8 cellular contexts compared by ENCODE assay signal in genomic region chr3:130539005-130539404, GRCh38. TPM values are rescaled to one million over a fixed set of nuclear protein-coding genes. Genes with fewer than 3 reads are reported as not detected.
DNase-seq lines count a peak whose midpoint lies in the region; ATAC-seq and TF ChIP-seq lines count a peak whose summit lies in the region.

No MANE protein-coding gene starts in this region.

- H3K79me1 ChIP-seq in H9 (ENCODE audit: insufficient read depth, low read depth, low read length, poor library complexity, severe bottlenecking) = no peaks in the 10 kb centered on the region

- no peak for ATAC-seq in activated T-cell treated with anti-CD3 and anti-CD28 coated beads, Interleukin-2, amount 50 U/mL, for 72 hours (replicated peaks in 1 of 2)
- no peak for ATAC-seq in HG03045 (IDR thresholded peaks at IDR 0.05; ENCODE audit: unreplicated experiment)

- DNase-seq in ELF-1 (ENCODE audit: low read depth, low spot score) (peak; percentile 53), H9 (peak; percentile 73), NCI-H345 (lab: John Stamatoyannopoulos, UW) (peak; percentile 8), hepatocyte (ENCODE audit: low spot score) (peak; percentile 70)
- DNase-seq in activated T-cell treated with anti-CD3 and anti-CD28 coated beads, Interleukin-2, amount 50 U/mL, for 72 hours = peak; percentile 28 to 41
- peak; percentile 1 for DNase-seq in stimulated activated CD8-positive, alpha-beta memory T cell treated with anti-CD3 and anti-CD28 coated beads, Interleukin-12 subunit alpha, Interleukin-12 subunit beta, amount 100 ng/mL, for 1 hour (ENCODE audit: low read depth)
- DNase-seq in stimulated activated naive CD4-positive, alpha-beta T cell treated with Interleukin-2 at 50 U/mL for 16 hours (lab: John Stamatoyannopoulos, UW) = no peak

- no peak overlapping the region for H3K23ac ChIP-seq in H9 (ENCODE audit: insufficient read length, low read depth, low read length)

- no peaks in the 10 kb centered on the region for H3K36me3 Mint-ChIP-seq in H9 (ENCODE audit: insufficient read depth in 1 of 3, low read depth in 3 of 3)
- no peaks in the 10 kb centered on the region for H3K36me3 Mint-ChIP-seq in activated T-cell treated with anti-CD3 and anti-CD28 coated beads, Interleukin-2, amount 50 U/mL, for 72 hours (ENCODE audit: insufficient read depth in 2 of 2)

- H3K27me3 Mint-ChIP-seq in H9 (ENCODE audit: low read depth) = peaks cover 2% of the 10 kb centered on the region
- peaks cover 12% of the 10 kb centered on the region for H3K27me3 Mint-ChIP-seq in activated T-cell treated with anti-CD3 and anti-CD28 coated beads, Interleukin-2, amount 50 U/mL, for 72 hours (ENCODE audit: low read depth)

- H2BK5ac ChIP-seq in H9 (ENCODE audit: insufficient read length, low read length) = no peak overlapping the region

- H2AK5ac ChIP-seq in H9 (ENCODE audit: insufficient read length, low read length) = no peak overlapping the region

- H4K91ac ChIP-seq in H9 (ENCODE audit: insufficient read length, low read depth, low read length) = no peak overlapping the region

- no peak overlapping the region for H4K8ac ChIP-seq in H9 (replicated peaks; ENCODE audit: insufficient read length, low read depth, low read length)

- no peak overlapping the region for H3K14ac ChIP-seq in H9 (ENCODE audit: insufficient read depth, low read length)

- H3K4me3 ChIP-seq in hepatocyte = no peak overlapping the region

- no peaks in the 10 kb centered on the region for H3K23me2 ChIP-seq in H9 (ENCODE audit: insufficient read length, low read depth, low read length, poor library complexity, severe bottlenecking)

- no peaks in the 10 kb centered on the region for H3K36me3 ChIP-seq in hepatocyte (replicated peaks; ENCODE audit: insufficient read depth, low read depth)

- no peak overlapping the region for H2BK15ac ChIP-seq in H9 (ENCODE audit: low read depth, low read length)

- no peak overlapping the region for H3K18ac ChIP-seq in H9 (ENCODE audit: insufficient read length, low read depth, low read length)

- H3K9me3 ChIP-seq in H9 (ENCODE audit: control insufficient read depth, low read depth, low read length) = no peaks in the 10 kb centered on the region
- H3K9me3 ChIP-seq in hepatocyte (ENCODE audit: low read depth) = no peaks in the 10 kb centered on the region

- no peaks in the 10 kb centered on the region for H3K4me1 Mint-ChIP-seq in H9
- H3K4me1 Mint-ChIP-seq in activated T-cell treated with anti-CD3 and anti-CD28 coated beads, Interleukin-2, amount 50 U/mL, for 72 hours (ENCODE audit: low read depth) = no peaks in the 10 kb centered on the region

- no peaks in the 10 kb centered on the region for H3K9me3 Mint-ChIP-seq in H9
- H3K9me3 Mint-ChIP-seq in activated T-cell treated with anti-CD3 and anti-CD28 coated beads, Interleukin-2, amount 50 U/mL, for 72 hours = no peaks in the 10 kb centered on the region

- no peak overlapping the region for H4K5ac ChIP-seq in H9 (ENCODE audit: insufficient read length, low read depth, low read length)

- H3K4me1 ChIP-seq in H9 (ENCODE audit: insufficient read depth, low read length) (no peaks in the 10 kb centered on the region), hepatocyte (ENCODE audit: insufficient read depth) (peaks cover 8% of the 10 kb centered on the region)

- H3K27ac ChIP-seq in H9 (ENCODE audit: insufficient read length, low read depth, low read length) (no peak overlapping the region), hepatocyte (no peak overlapping the region)

- H3K9me2 ChIP-seq in hepatocyte (replicated peaks; ENCODE audit: insufficient read depth) = no peaks in the 10 kb centered on the region

- H2AFZ ChIP-seq in H9 (ENCODE audit: low read length) = no peak overlapping the region
- H2AFZ ChIP-seq in hepatocyte = no peak overlapping the region

- no peak overlapping the region for H3K27ac Mint-ChIP-seq in H9
- no peak overlapping the region for H3K27ac Mint-ChIP-seq in activated T-cell treated with anti-CD3 and anti-CD28 coated beads, Interleukin-2, amount 50 U/mL, for 72 hours

- no peak overlapping the region for H3K56ac ChIP-seq in H9 (ENCODE audit: insufficient read length, low read depth, low read length)

- no CpG with 5 or more reads among the region's 6 CpGs for WGBS in H9 (ENCODE audit: extremely low coverage, insufficient read length, low lambda C conversion rate)
- WGBS in hepatocyte (ENCODE audit: low lambda C conversion rate, missing lambda C conversion rate) = 72% methylated on average over 6 of the region's 6 CpGs

- H3K4ac ChIP-seq in H9 (ENCODE audit: low read depth, low read length) = no peak overlapping the region

- H3K4me3 Mint-ChIP-seq in H9 = no peak overlapping the region
- H3K4me3 Mint-ChIP-seq in activated T-cell treated with anti-CD3 and anti-CD28 coated beads, Interleukin-2, amount 50 U/mL, for 72 hours = no peak overlapping the region

- H2BK120ac ChIP-seq in H9 (ENCODE audit: low read depth, low read length, poor library complexity, severe bottlenecking) = no peak overlapping the region

- no peak overlapping the region for H2BK20ac ChIP-seq in H9 (ENCODE audit: low read depth, low read length, poor library complexity, severe bottlenecking)

- peak; percentile 80 for TF ChIP-seq CTCF in H9 (conservative IDR thresholded peaks at IDR 0.05)
- peak; percentile 65 for TF ChIP-seq CTCF in hepatocyte (IDR thresholded peaks at IDR 0.05; ENCODE audit: poor library complexity)

- H3K79me2 ChIP-seq in H9 (ENCODE audit: insufficient read depth, low read length) (no peaks in the 10 kb centered on the region), hepatocyte (no peaks in the 10 kb centered on the region)

- H3T11ph ChIP-seq in H9 (ENCODE audit: low read length) = no peak overlapping the region

- H4K20me1 ChIP-seq in H9 (ENCODE audit: control insufficient read depth, insufficient read depth, insufficient read length) = no peaks in the 10 kb centered on the region
- no peaks in the 10 kb centered on the region for H4K20me1 ChIP-seq in hepatocyte (ENCODE audit: insufficient read depth, poor library complexity, severe bottlenecking)

- no peak overlapping the region for H2BK12ac ChIP-seq in H9 (ENCODE audit: insufficient read length, low read depth, low read length)

- H3K9ac ChIP-seq in H9 (ENCODE audit: extremely low read depth, insufficient read length, low read length) = no peak overlapping the region

- H3K27me3 ChIP-seq in H9 (ENCODE audit: insufficient read depth, low read length) = no peaks in the 10 kb centered on the region
- no peaks in the 10 kb centered on the region for H3K27me3 ChIP-seq in hepatocyte

- H3K4me2 ChIP-seq in H9 (ENCODE audit: insufficient read depth, insufficient read length, low read length) (no peak overlapping the region), hepatocyte (no peak overlapping the region)

RNA-seq across cellular contexts. Expression of gene COL6A6, which starts 22.0 kb away (rescaled TPM):
- total RNA-seq in H9 (2021) (0.07 and 0.11 TPM in 2 replicates), hepatocyte (1.0 and 1.4 TPM in 2 replicates)
- not detected for total RNA-seq in activated T-cell treated with anti-CD3 and anti-CD28 coated beads, Interleukin-2, amount 50 U/mL, for 72 hours
- 0.23 and 0.24 TPM in 2 replicates for polyA plus RNA-seq in hepatocyte
